12 cellular contexts compared by ENCODE assay signal in genomic region chr5:158511454-158511853, GRCh38.
DNase-seq lines count a peak whose midpoint lies in the region; ATAC-seq and TF ChIP-seq lines count a peak whose summit lies in the region.
"Had no signal": no experiment of that assay in that cellular context is flagged by ENCODE, and none has a peak within 500 bp of the region (broad histone marks: within the 10 kb centered on the region; RNA-seq: fewer than 3 reads in every experiment).

No MANE protein-coding gene starts in this region.

- H3K27ac ChIP-seq in SU-DHL-6 (ENCODE audit: low read depth, low read length) (peak overlapping the region; percentile 61), prostate gland (no peak overlapping the region)
- H3K27ac ChIP-seq: uterus had no signal

- no peaks in the 10 kb centered on the region for H3K4me1 ChIP-seq in prostate gland (replicated peaks)
- H3K4me1 ChIP-seq: uterus had no signal

- H3K4me2 ChIP-seq in SU-DHL-6 (ENCODE audit: low read depth, low read length, poor library complexity, severe bottlenecking) = peak overlapping the region; percentile 49

- H3K9me3 ChIP-seq in SU-DHL-6 (ENCODE audit: insufficient read depth, low read length) (peaks cover 10% of the 10 kb centered on the region; the same call in 1 of the 2 replicates), prostate gland (no peaks in the 10 kb centered on the region)

- ATAC-seq in GM19455 (IDR thresholded peaks at IDR 0.05; ENCODE audit: unreplicated experiment) = peak; percentile 69
- ATAC-seq in HG02943 (IDR thresholded peaks at IDR 0.05; ENCODE audit: low read depth, unreplicated experiment) = peak; percentile 90
- ATAC-seq in HG02970 (IDR thresholded peaks at IDR 0.05; ENCODE audit: low FRiP score, unreplicated experiment) = no peak

- DNase-seq in GM13976 (ENCODE audit: low spot score) (peak; percentile 28), prostate gland (ENCODE audit: low spot score) (no peak), iPS-NIHi11 (ENCODE audit: low spot score) (no peak), NCI-H2196 treated with DMSO at 0.1 percent for 48 hours (lab: John Stamatoyannopoulos, UW; ENCODE audit: unreplicated experiment) (no peak)
- DNase-seq: activated CD8-positive, alpha-beta memory T cell treated with anti-CD3 and anti-CD28 coated beads for 24 hours; NCI-H524 treated with DMSO at 0.1 percent for 48 hours; occipital lobe; uterus had no signal

- H3F3A ChIP-seq in SU-DHL-6 (ENCODE audit: insufficient read depth) = peaks cover 7% of the 10 kb centered on the region; the same call in 1 of the 2 replicates

- H3K4me3 ChIP-seq in SU-DHL-6 (ENCODE audit: insufficient read depth, low read length, poor library complexity, severe bottlenecking) (peak overlapping the region; percentile 13), prostate gland (no peak overlapping the region)
- H3K4me3 ChIP-seq: uterus had no signal

- H3K79me2 ChIP-seq in SU-DHL-6 (ENCODE audit: insufficient read depth, low read length) = no peaks in the 10 kb centered on the region

- intact Hi-C loops in prostate gland (cut with DNase I) = no loop called here

- no peaks in the 10 kb centered on the region for H3K27me3 ChIP-seq in SU-DHL-6 (ENCODE audit: low read length)
- no peaks in the 10 kb centered on the region for H3K27me3 ChIP-seq in prostate gland (replicated peaks; ENCODE audit: insufficient read depth)
- H3K27me3 ChIP-seq: uterus had no signal

- no peak for TF ChIP-seq CTCF in GM13976 (IDR thresholded peaks at IDR 0.05; ENCODE audit: borderline replicate concordance, control extremely low read depth, extremely low read depth, insufficient read depth, missing control alignments)
- no peak for TF ChIP-seq CTCF in SU-DHL-6 (IDR thresholded peaks at IDR 0.05; ENCODE audit: insufficient read depth, low read length, poor library complexity, severe bottlenecking)
- TF ChIP-seq CTCF in prostate gland (IDR thresholded peaks at IDR 0.05) = no peak

- H2AFZ ChIP-seq in SU-DHL-6 (ENCODE audit: low read depth, low read length, severe bottlenecking) = no peak overlapping the region

- H3K9ac ChIP-seq in SU-DHL-6 (ENCODE audit: low read length) = no peak overlapping the region

- H4K20me1 ChIP-seq in SU-DHL-6 (ENCODE audit: low read depth, low read length) = no peaks in the 10 kb centered on the region

- no peaks in the 10 kb centered on the region for H3K9me2 ChIP-seq in SU-DHL-6 (replicated peaks; ENCODE audit: insufficient read depth, low read length)

- H3K36me3 ChIP-seq in SU-DHL-6 (ENCODE audit: low read length) = peaks cover 10% of the 10 kb centered on the region
- H3K36me3 ChIP-seq in prostate gland = no peaks in the 10 kb centered on the region
- H3K36me3 ChIP-seq: uterus had no signal

- in situ Hi-C loops in GM13976 (cut with MboI; ENCODE audit: low sequenced_read_pairs, unreplicated experiment) = no loop called here

- TF ChIP-seq POLR2A in prostate gland (IDR thresholded peaks at IDR 0.05) = no peak
